In the genomic region with DNA sequence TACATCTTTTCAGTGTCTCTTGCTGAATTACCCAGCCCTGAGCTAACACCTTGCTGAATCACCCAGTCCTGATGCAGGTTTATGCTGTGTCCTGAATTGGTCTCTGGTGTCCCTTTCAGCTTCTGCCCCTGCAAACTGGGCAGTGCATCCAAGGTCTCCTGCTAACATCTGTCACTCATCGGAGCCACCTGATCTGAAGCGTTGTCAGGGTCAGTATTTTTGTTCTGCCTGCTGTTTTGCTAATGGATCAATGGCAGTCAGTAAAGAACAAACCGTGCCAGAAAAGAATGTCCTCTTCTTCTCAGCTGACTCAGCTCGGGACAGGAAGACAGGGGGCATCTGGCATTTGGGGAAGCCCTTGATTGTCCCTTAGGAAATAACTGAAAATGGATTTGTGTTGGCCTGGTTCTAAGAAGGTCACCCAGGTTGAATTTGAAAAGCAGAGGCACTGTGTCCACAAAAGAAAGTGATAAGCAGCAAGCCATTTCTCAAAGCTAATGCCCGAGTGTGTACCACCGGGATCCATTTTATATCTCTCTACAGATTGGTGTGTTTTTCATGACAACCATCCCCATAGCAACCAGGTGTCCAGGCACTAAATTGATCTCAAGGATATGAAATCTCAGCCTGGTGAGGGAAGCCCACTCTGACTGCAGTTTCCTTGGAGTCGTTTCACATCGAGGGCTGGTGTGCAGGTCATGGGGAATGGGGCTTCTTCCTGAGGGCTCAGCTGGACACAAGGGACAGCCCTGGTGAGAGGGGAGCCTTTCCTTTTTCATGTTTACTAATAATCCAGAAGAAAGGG, we compare ENCODE assay signal across 11 cellular contexts.
DNase-seq lines count a peak whose midpoint lies in the region; ATAC-seq, FAIRE-seq and TF ChIP-seq lines count a peak whose summit lies in the region.
"Had no signal": no experiment of that assay in that cellular context is flagged by ENCODE, and none has a peak within 500 bp of the region (broad histone marks: within the 10 kb centered on the region; RNA-seq: fewer than 3 reads in every experiment).

No MANE protein-coding gene starts in this region.

- no peak for TF ChIP-seq POLR2A in K562 (conservative IDR thresholded peaks at IDR 0.05)

- H3K79me1 ChIP-seq in mesenchymal stem cell (replicated peaks; ENCODE audit: low read length, poor library complexity, severe bottlenecking): no peaks in the 10 kb centered on the region

- TF ChIP-seq CTCF in K562 (IDR thresholded peaks at IDR 0.05 in 2 of 3, conservative IDR thresholded peaks at IDR 0.05 in 1 of 3; ENCODE audit: insufficient read depth in 2 of 3, low read depth in 1 of 3, low read length in 3 of 3): no peak

- H3K4me3 ChIP-seq in K562 (no peak overlapping the region), mesenchymal stem cell (ENCODE audit: insufficient read depth in 1 of 2, low read depth in 1 of 2, low read length in 2 of 2) (no peak overlapping the region), stomach smooth muscle (ENCODE audit: low read length in 2 of 2) (no peak overlapping the region)

- H2AFZ ChIP-seq in K562 (ENCODE audit: low read depth, low read length) (0 out of 2 replicates have a peak overlapping the region, but pooled peaks have one; percentile 1), mesenchymal stem cell (ENCODE audit: low read depth, low read length) (no peak overlapping the region)

- H3K4ac ChIP-seq in mesenchymal stem cell (ENCODE audit: low read depth in 1 of 2, low read length in 2 of 2): peak overlapping the region; percentile 47 to 52

- H4K20me1 ChIP-seq in K562 (replicated peaks; ENCODE audit: control insufficient read depth, insufficient read depth, low read length): no peaks in the 10 kb centered on the region

- H3K36me3 ChIP-seq in K562 (ENCODE audit: control insufficient read depth, insufficient read depth, low read length): no peaks in the 10 kb centered on the region
- H3K36me3 ChIP-seq in mesenchymal stem cell (ENCODE audit: control insufficient read depth in 1 of 2, insufficient read depth in 2 of 2, low read depth in 1 of 2, low read length in 2 of 2): no peaks in the 10 kb centered on the region
- H3K36me3 ChIP-seq in stomach smooth muscle (ENCODE audit: control insufficient read depth in 2 of 2, insufficient read depth in 2 of 2, low read length in 2 of 2): no peaks in the 10 kb centered on the region

- peak overlapping the region; percentile 80 to 95 for H2BK12ac ChIP-seq in mesenchymal stem cell (ENCODE audit: low read length in 2 of 2)

- no peaks in the 10 kb centered on the region for H3K79me2 ChIP-seq in K562 (ENCODE audit: control insufficient read depth, insufficient read depth, low read length)

- H2BK120ac ChIP-seq in mesenchymal stem cell (ENCODE audit: low read depth, low read length): peak overlapping the region; percentile 51

- H3K14ac ChIP-seq in mesenchymal stem cell (ENCODE audit: low read length in 2 of 2): peak overlapping the region in 1 of 2 experiments; percentile 6

- no peak overlapping the region for H3K9ac ChIP-seq in K562 (ENCODE audit: insufficient read depth in 1 of 2, low read depth in 2 of 2, low read length in 2 of 2)
- no peak overlapping the region for H3K9ac ChIP-seq in mesenchymal stem cell (ENCODE audit: low read length)
- H3K9ac ChIP-seq in stomach smooth muscle (ENCODE audit: low read length in 2 of 2): peak overlapping the region in 1 of 2 donors; percentile 5

- POLR2A ChIA-PET in K562 (lab: Yijun Ruan, JAX): interaction anchor here (0.5 to 1.1 kb wide), 5 partner anchors 8 to 773 kb away, joined by 3 to 4 read pairs (median 3); no protein-coding TSS in a partner anchor

- H3K9me1 ChIP-seq in K562 (ENCODE audit: control insufficient read depth, insufficient read depth, low read length): no peaks in the 10 kb centered on the region

- WGBS in K562 (ENCODE audit: insufficient coverage, low coverage, missing lambda C conversion rate): 64% methylated on average over 8 of the region's 8 CpGs
- 62% methylated on average over 8 of the region's 8 CpGs for WGBS in mesenchymal stem cell

- intact Hi-C loops in K562 (cut with micrococcal nuclease): loop anchor here (5.0 kb wide), 1 partner anchor 238 kb away; no protein-coding TSS in a partner anchor

- BruUV-seq in K562 (replicated peaks; lab: Mats Ljungman, UMichigan): no TSS peak

- no peaks in the 10 kb centered on the region for H3K27me3 ChIP-seq in K562 (ENCODE audit: control insufficient read depth in 2 of 2, insufficient read depth in 2 of 2, low read length in 2 of 2)
- H3K27me3 ChIP-seq in mesenchymal stem cell (ENCODE audit: control insufficient read depth in 1 of 2, insufficient read depth in 1 of 2, low read length in 2 of 2): no peaks in the 10 kb centered on the region
- H3K27me3 ChIP-seq in stomach smooth muscle (ENCODE audit: control insufficient read depth in 1 of 2, insufficient read depth in 2 of 2, low read length in 2 of 2): no peaks in the 10 kb centered on the region

- H2BK5ac ChIP-seq in mesenchymal stem cell (ENCODE audit: low read depth, low read length, poor library complexity, severe bottlenecking): no peak overlapping the region

- peak overlapping the region in 1 of 2 experiments; percentile 30 for H3K23ac ChIP-seq in mesenchymal stem cell (ENCODE audit: low read length in 2 of 2)

- no peak overlapping the region for H2BK15ac ChIP-seq in mesenchymal stem cell (ENCODE audit: low read depth, poor library complexity, severe bottlenecking)

- no peak for TF ChIP-seq RAD21 in K562 (CRISPR knock-in tag; conservative IDR thresholded peaks at IDR 0.05 in 1 of 2, IDR thresholded peaks at IDR 0.05 in 1 of 2)

- peak overlapping the region; percentile 58 for H2AK5ac ChIP-seq in mesenchymal stem cell (ENCODE audit: low read length, severe bottlenecking)

- FAIRE-seq in K562 (lab: Jason Lieb, UNC): no peak
- FAIRE-seq: D721Med had no signal

- in situ Hi-C loops in K562 (cut with MboI): loop anchor here (10.0 kb wide), 1 partner anchor 105 kb away; a partner anchor contains a TSS

- peak; percentile 40 for DNase-seq in HuH-7.5 (ENCODE audit: low spot score)
- DNase-seq in K562 (ENCODE audit: extremely low read depth in 1 of 4, low spot score in 3 of 4): no peak
- no peak for DNase-seq in mesenchymal stem cell
- DNase-seq in activated CD8-positive, alpha-beta memory T cell treated with anti-CD3 and anti-CD28 coated beads for 24 hours: no peak
- DNase-seq in HuH-7 (ENCODE audit: low spot score): no peak
- DNase-seq in ureter (ENCODE audit: low spot score): no peak
- DNase-seq: NCI-H1048, posterior cingulate gyrus had no signal

- CTCF ChIA-PET in K562 (lab: Yijun Ruan, JAX; ENCODE audit: low intra/inter-chr PET ratio): no interaction called here

- H3K18ac ChIP-seq in mesenchymal stem cell (ENCODE audit: low read depth in 1 of 2, low read length in 2 of 2): peak overlapping the region; percentile 57 to 71

- peak overlapping the region; percentile 11 for H4K91ac ChIP-seq in mesenchymal stem cell (ENCODE audit: low read length)

- no peak overlapping the region for H3K4me2 ChIP-seq in K562 (ENCODE audit: insufficient read depth, low read length)
- no peak overlapping the region for H3K4me2 ChIP-seq in mesenchymal stem cell (ENCODE audit: low read length, poor library complexity, severe bottlenecking)

- no peak overlapping the region for H4K8ac ChIP-seq in mesenchymal stem cell (ENCODE audit: low read length)

- no peak for TF ChIP-seq EP300 in K562 (IDR thresholded peaks at IDR 0.05; ENCODE audit: low read length)

- no peaks in the 10 kb centered on the region for H3K9me3 ChIP-seq in K562 (replicated peaks; ENCODE audit: control insufficient read depth, insufficient read depth, low read depth, low read length)
- H3K9me3 ChIP-seq in mesenchymal stem cell (ENCODE audit: control insufficient read depth, low read length): no peaks in the 10 kb centered on the region
- no peaks in the 10 kb centered on the region for H3K9me3 ChIP-seq in stomach smooth muscle (ENCODE audit: control insufficient read depth in 2 of 2, low read length in 2 of 2)

- H3K4me1 ChIP-seq in K562 (replicated peaks in 1 of 2; ENCODE audit: control insufficient read depth in 2 of 2, insufficient read depth in 2 of 2, low read length in 2 of 2) (peaks cover 26 to 59% of the 10 kb centered on the region in 2 experiments), mesenchymal stem cell (ENCODE audit: control insufficient read depth, insufficient read depth, low read depth, low read length) (peaks cover 28% of the 10 kb centered on the region), stomach smooth muscle (ENCODE audit: control insufficient read depth, insufficient read depth, low read length) (peaks cover 88% of the 10 kb centered on the region)

- ATAC-seq in K562 (no peak), GM18517 (IDR thresholded peaks at IDR 0.05; ENCODE audit: unreplicated experiment) (no peak)

- H3K27ac ChIP-seq in K562 (ENCODE audit: extremely low read depth, low read depth, low read length): no peak overlapping the region
- H3K27ac ChIP-seq in mesenchymal stem cell (ENCODE audit: low read length, poor library complexity, severe bottlenecking): no peak overlapping the region
- peak overlapping the region; percentile 100 for H3K27ac ChIP-seq in stomach smooth muscle (ENCODE audit: low read length)

TF ChIP-seq in K562, 482 proteins besides CTCF, POLR2A, EP300 and RAD21 (continues in another document):
- TF ChIP-seq ZBTB1 (CRISPR knock-in tag; IDR thresholded peaks at IDR 0.05; ENCODE audit: borderline replicate concordance, low read depth): no peak
- no peak for TF ChIP-seq ZSCAN32 (CRISPR knock-in tag; IDR thresholded peaks at IDR 0.05)
- no peak for TF ChIP-seq ZNF143 (CRISPR knock-in tag; IDR thresholded peaks at IDR 0.05)
- peak; percentile 50 for TF ChIP-seq RFX1 (IDR thresholded peaks at IDR 0.05)
- no peak for TF ChIP-seq KLF13 (tag; IDR thresholded peaks at IDR 0.05; ENCODE audit: borderline replicate concordance, low read depth)
- TF ChIP-seq ZNF217 (CRISPR knock-in tag; IDR thresholded peaks at IDR 0.05): no peak
- no peak for TF ChIP-seq MYNN (IDR thresholded peaks at IDR 0.05)
- TF ChIP-seq MYNN (CRISPR knock-in tag; IDR thresholded peaks at IDR 0.05): no peak
- TF ChIP-seq, protein P1, sequence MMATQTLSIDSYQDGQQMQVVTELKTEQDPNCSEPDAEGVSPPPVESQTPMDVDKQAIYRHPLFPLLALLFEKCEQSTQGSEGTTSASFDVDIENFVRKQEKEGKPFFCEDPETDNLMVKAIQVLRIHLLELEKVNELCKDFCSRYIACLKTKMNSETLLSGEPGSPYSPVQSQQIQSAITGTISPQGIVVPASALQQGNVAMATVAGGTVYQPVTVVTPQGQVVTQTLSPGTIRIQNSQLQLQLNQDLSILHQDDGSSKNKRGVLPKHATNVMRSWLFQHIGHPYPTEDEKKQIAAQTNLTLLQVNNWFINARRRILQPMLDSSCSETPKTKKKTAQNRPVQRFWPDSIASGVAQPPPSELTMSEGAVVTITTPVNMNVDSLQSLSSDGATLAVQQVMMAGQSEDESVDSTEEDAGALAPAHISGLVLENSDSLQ (IDR thresholded peaks at IDR 0.05): peak; percentile 25; the same call in 1 of the 2 replicates
- TF ChIP-seq KAT7 (CRISPR knock-in tag; IDR thresholded peaks at IDR 0.05; ENCODE audit: borderline replicate concordance): no peak
- no peak for TF ChIP-seq TOE1 (IDR thresholded peaks at IDR 0.05; ENCODE audit: borderline replicate concordance)
- no peak for TF ChIP-seq TOE1 (CRISPR knock-in tag; IDR thresholded peaks at IDR 0.05; ENCODE audit: borderline replicate concordance, low read depth)
